17 cellular contexts compared by ENCODE assay signal in genomic region chr3:20096135-20096685, GRCh38. TPM values are rescaled to one million over a fixed set of nuclear protein-coding genes. Genes with fewer than 3 reads are reported as not detected.
DNase-seq lines count a peak whose midpoint lies in the region; ATAC-seq and TF ChIP-seq lines count a peak whose summit lies in the region.
"Had no signal": no experiment of that assay in that cellular context is flagged by ENCODE, and none has a peak within 500 bp of the region (broad histone marks: within the 10 kb centered on the region; RNA-seq: fewer than 3 reads in every experiment).

No MANE protein-coding gene starts in this region.

- intact Hi-C loops in upper lobe of right lung (cut with DNase I): no loop called here

- peaks cover 13% of the 10 kb centered on the region for H3F3A ChIP-seq in neural progenitor cell (ENCODE audit: low read depth)

- H3K9ac ChIP-seq in parathyroid adenoma (no peak overlapping the region), neural progenitor cell (no peak overlapping the region)

- no peaks in the 10 kb centered on the region for H3K27me3 ChIP-seq in CD8-positive, alpha-beta memory T cell (ENCODE audit: insufficient read depth, low read length, poor library complexity, severe bottlenecking)
- H3K27me3 ChIP-seq in parathyroid adenoma (ENCODE audit: control insufficient read depth, insufficient read depth, low read length) (no peaks in the 10 kb centered on the region), neural progenitor cell (no peaks in the 10 kb centered on the region), upper lobe of right lung (no peaks in the 10 kb centered on the region)

- CTCF ChIA-PET in CD8-positive, alpha-beta memory T cell (lab: Charles Lee): no interaction called here

- ATAC-seq in activated T-helper 17 cell treated with anti-CD3 and anti-CD28 coated beads, Interleukin-2, amount 50 U/mL, for 72 hours (replicated peaks): no peak
- no peak for ATAC-seq in HG02870 (IDR thresholded peaks at IDR 0.05; ENCODE audit: unreplicated experiment)
- no peak for ATAC-seq in upper lobe of right lung

- H2AFZ ChIP-seq in parathyroid adenoma: no peak overlapping the region
- no peak overlapping the region for H2AFZ ChIP-seq in neural progenitor cell (replicated peaks)

- H3K27ac Mint-ChIP-seq in CD8-positive, alpha-beta memory T cell: peak overlapping the region in 6 of 8 donors; percentile 50 to 97 (median 76)
- H3K27ac Mint-ChIP-seq in activated T-helper 17 cell treated with anti-CD3 and anti-CD28 coated beads, Interleukin-2, amount 50 U/mL, for 72 hours: peak overlapping the region; percentile 34
- no peak overlapping the region for H3K27ac Mint-ChIP-seq in neural progenitor cell
- H3K27ac Mint-ChIP-seq: nephron had no signal

- no peaks in the 10 kb centered on the region for H3K9me3 ChIP-seq in CD8-positive, alpha-beta memory T cell (ENCODE audit: low read length)
- no peaks in the 10 kb centered on the region for H3K9me3 ChIP-seq in parathyroid adenoma (ENCODE audit: control insufficient read depth, low read length)
- no peaks in the 10 kb centered on the region for H3K9me3 ChIP-seq in neural progenitor cell (ENCODE audit: low read depth)
- H3K9me3 ChIP-seq in upper lobe of right lung: no peaks in the 10 kb centered on the region

- DNase-seq in CD8-positive, alpha-beta memory T cell: no peak
- DNase-seq in fibroblast of gingiva (ENCODE audit: low read depth) (peak; percentile 42), neural progenitor cell (ENCODE audit: low spot score) (no peak), upper lobe of right lung (no peak)
- DNase-seq in effector CD4-positive, alpha-beta T cell: no peak
- DNase-seq: activated CD4-positive, alpha-beta memory T cell treated with anti-CD3 and anti-CD28 coated beads for 36 hours; activated T-cell treated with anti-CD3 and anti-CD28 coated beads, Interleukin-2, amount 50 U/mL, for 1 hour; caudate nucleus; COR-L47; MM.1S; NCI-H2029; NCI-H524 had no signal

- H3K4me2 ChIP-seq in parathyroid adenoma (ENCODE audit: low read length): no peak overlapping the region
- no peak overlapping the region for H3K4me2 ChIP-seq in neural progenitor cell

- peaks cover 45 to 64% (median 61%) of the 10 kb centered on the region in 3 donors for H3K4me1 Mint-ChIP-seq in CD8-positive, alpha-beta memory T cell
- peaks cover 47% of the 10 kb centered on the region for H3K4me1 Mint-ChIP-seq in activated T-helper 17 cell treated with anti-CD3 and anti-CD28 coated beads, Interleukin-2, amount 50 U/mL, for 72 hours
- peaks cover 11% of the 10 kb centered on the region for H3K4me1 Mint-ChIP-seq in neural progenitor cell
- H3K4me1 Mint-ChIP-seq: nephron had no signal

- peaks cover 20% of the 10 kb centered on the region for H3K4me1 ChIP-seq in CD8-positive, alpha-beta memory T cell (ENCODE audit: insufficient read depth, low read length)
- H3K4me1 ChIP-seq in parathyroid adenoma (peaks cover 26% of the 10 kb centered on the region), neural progenitor cell (peaks cover 26% of the 10 kb centered on the region), upper lobe of right lung (peaks cover 4% of the 10 kb centered on the region)

- no peak for TF ChIP-seq CTCF in parathyroid adenoma (IDR thresholded peaks at IDR 0.05)
- TF ChIP-seq CTCF in neural progenitor cell (IDR thresholded peaks at IDR 0.05): no peak
- TF ChIP-seq CTCF in upper lobe of right lung (IDR thresholded peaks at IDR 0.05): no peak

- no peaks in the 10 kb centered on the region for H3K9me3 Mint-ChIP-seq in CD8-positive, alpha-beta memory T cell
- peaks cover 5% of the 10 kb centered on the region for H3K9me3 Mint-ChIP-seq in activated T-helper 17 cell treated with anti-CD3 and anti-CD28 coated beads, Interleukin-2, amount 50 U/mL, for 72 hours
- H3K9me3 Mint-ChIP-seq in neural progenitor cell: no peaks in the 10 kb centered on the region
- H3K9me3 Mint-ChIP-seq: activated CD4-positive, alpha-beta memory T cell treated with anti-CD3 and anti-CD28 coated beads for 36 hours had no signal

- no peak overlapping the region for H3K27ac ChIP-seq in CD8-positive, alpha-beta memory T cell (ENCODE audit: low read depth, low read length)
- H3K27ac ChIP-seq in parathyroid adenoma (peak overlapping the region; percentile 45), neural progenitor cell (no peak overlapping the region), upper lobe of right lung (no peak overlapping the region)

- POLR2A ChIA-PET in CD8-positive, alpha-beta memory T cell (lab: Charles Lee): no interaction called here

- no peaks in the 10 kb centered on the region for H4K20me1 ChIP-seq in neural progenitor cell (ENCODE audit: low read depth)

- no peaks in the 10 kb centered on the region for H3K27me3 Mint-ChIP-seq in CD8-positive, alpha-beta memory T cell
- H3K27me3 Mint-ChIP-seq in activated T-helper 17 cell treated with anti-CD3 and anti-CD28 coated beads, Interleukin-2, amount 50 U/mL, for 72 hours: no peaks in the 10 kb centered on the region
- no peaks in the 10 kb centered on the region for H3K27me3 Mint-ChIP-seq in neural progenitor cell (ENCODE audit: insufficient read depth, low read depth)
- H3K27me3 Mint-ChIP-seq: activated CD4-positive, alpha-beta memory T cell treated with anti-CD3 and anti-CD28 coated beads for 36 hours; activated naive CD8-positive, alpha-beta T cell had no signal

- H3K4me3 ChIP-seq in CD8-positive, alpha-beta memory T cell (ENCODE audit: low read length): no peak overlapping the region
- H3K4me3 ChIP-seq in parathyroid adenoma (ENCODE audit: low read depth, low read length) (no peak overlapping the region), neural progenitor cell (no peak overlapping the region), upper lobe of right lung (no peak overlapping the region)

- H3K79me2 ChIP-seq in parathyroid adenoma (peaks cover 8% of the 10 kb centered on the region), neural progenitor cell (ENCODE audit: low read depth) (peaks cover 6% of the 10 kb centered on the region)

- peaks cover 12% of the 10 kb centered on the region for H3K36me3 ChIP-seq in CD8-positive, alpha-beta memory T cell (ENCODE audit: insufficient read depth, low read length)
- H3K36me3 ChIP-seq in parathyroid adenoma (ENCODE audit: control insufficient read depth, insufficient read depth, low read length) (no peaks in the 10 kb centered on the region), neural progenitor cell (no peaks in the 10 kb centered on the region), upper lobe of right lung (peaks cover 6% of the 10 kb centered on the region)

- H3K36me3 Mint-ChIP-seq in CD8-positive, alpha-beta memory T cell: peaks cover 10 to 62% (median 21%) of the 10 kb centered on the region in 3 donors
- H3K36me3 Mint-ChIP-seq in activated T-helper 17 cell treated with anti-CD3 and anti-CD28 coated beads, Interleukin-2, amount 50 U/mL, for 72 hours (ENCODE audit: low read depth): peaks cover 87% of the 10 kb centered on the region
- no peaks in the 10 kb centered on the region for H3K36me3 Mint-ChIP-seq in neural progenitor cell

- no peak overlapping the region for H3K4me3 Mint-ChIP-seq in CD8-positive, alpha-beta memory T cell
- H3K4me3 Mint-ChIP-seq in activated T-helper 17 cell treated with anti-CD3 and anti-CD28 coated beads, Interleukin-2, amount 50 U/mL, for 72 hours: no peak overlapping the region
- no peak overlapping the region for H3K4me3 Mint-ChIP-seq in neural progenitor cell
- H3K4me3 Mint-ChIP-seq: activated CD4-positive, alpha-beta memory T cell treated with anti-CD3 and anti-CD28 coated beads for 36 hours; activated naive CD8-positive, alpha-beta T cell; nephron had no signal

RNA-seq across cellular contexts. Expression of gene KAT2B, which starts 56.0 kb away (rescaled TPM):
- 10 to 100 TPM; 48.7 to 48.8 TPM for total RNA-seq in CD8-positive, alpha-beta memory T cell
- polyA plus RNA-seq in CD8-positive, alpha-beta memory T cell: 5.8 TPM
- total RNA-seq in activated T-helper 17 cell treated with anti-CD3 and anti-CD28 coated beads, Interleukin-2, amount 50 U/mL, for 72 hours: 100 to 1,000 TPM; 109 to 143 TPM
- total RNA-seq in neural progenitor cell (ENCODE audit: low replicate concordance): 11.4 and 21.6 TPM in 2 replicates
- total RNA-seq in upper lobe of right lung: 52.6 TPM
